ENCODE assay signal across 25 cellular contexts in the genomic region with DNA sequence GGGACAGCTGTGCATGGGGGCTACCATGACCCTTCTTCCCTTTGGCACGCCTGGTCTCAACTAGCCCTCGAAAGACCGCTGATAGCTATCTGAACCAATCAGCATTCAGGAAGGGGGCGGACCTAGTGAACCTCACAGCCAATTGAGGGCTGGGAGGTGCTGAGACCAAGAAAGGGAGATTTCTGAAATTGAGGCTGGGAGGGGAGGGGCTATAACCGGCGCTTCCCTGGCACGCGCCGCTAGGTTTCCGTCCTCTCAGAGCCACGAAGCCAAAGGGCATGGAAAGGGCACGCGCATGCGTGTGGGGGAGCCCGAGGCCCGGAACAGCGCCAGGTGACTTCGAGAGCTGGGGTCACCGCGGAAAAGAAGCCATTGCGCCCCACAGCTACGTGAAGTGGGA. TPM values are rescaled to one million over a fixed set of nuclear protein-coding genes. Genes with fewer than 3 reads are reported as not detected.
"Had no signal": no experiment of that assay in that cellular context is flagged by ENCODE, and none has a peak within 500 bp of the region (broad histone marks: within the 10 kb centered on the region; RNA-seq: fewer than 3 reads in every experiment).

No MANE protein-coding gene starts in this region.

- ATAC-seq: activated CD4-positive, CD25-positive, alpha-beta regulatory T cell treated with anti-CD3 and anti-CD28 coated beads, Interleukin-2, amount 50 U/mL, for 24 hours; body of pancreas; foreskin keratinocyte; left ventricle myocardium superior; stimulated activated naive CD8-positive, alpha-beta T cell treated with anti-CD3 and anti-CD28 coated beads, Interleukin-15, amount 100 ng/mL, for 72 hours had no signal

- H2AFZ ChIP-seq: hepatocyte had no signal

- H3K4me2 ChIP-seq: hepatocyte had no signal

- H3K4me3 ChIP-seq: body of pancreas, cardiac muscle cell, hepatocyte, right lobe of liver, skin epidermis, tibial nerve had no signal

- H3K36me3 Mint-ChIP-seq: activated naive CD4-positive, alpha-beta T cell treated with anti-CD3 and anti-CD28 coated beads, Interleukin-2, amount 50 U/mL, for 24 hours had no signal

- H3K36me3 ChIP-seq: cardiac muscle cell, right lobe of liver, tibial nerve had no signal

- H3K27me3 Mint-ChIP-seq: activated naive CD4-positive, alpha-beta T cell treated with anti-CD3 and anti-CD28 coated beads, Interleukin-2, amount 50 U/mL, for 24 hours had no signal

- H3K4me1 ChIP-seq: right lobe of liver had no signal

- H3K4me3 Mint-ChIP-seq: activated CD4-positive, alpha-beta memory T cell treated with anti-CD3 and anti-CD28 coated beads, Interleukin-2, amount 10 ng/mL, durations not matched to agents 7 days and 5 days; activated CD4-positive, alpha-beta T cell treated with anti-CD3 and anti-CD28 coated beads, Interleukin-2, amount 10 ng/mL, durations not matched to agents 24 days and 14 days; activated naive CD4-positive, alpha-beta T cell treated with anti-CD3 and anti-CD28 coated beads, Interleukin-2, amount 50 U/mL, for 24 hours; nephron progenitor cell; stimulated activated naive CD8-positive, alpha-beta T cell treated with anti-CD3 and anti-CD28 coated beads, Interleukin-15, amount 100 ng/mL, for 72 hours had no signal

- H3K27ac ChIP-seq: body of pancreas, cardiac muscle cell, foreskin keratinocyte, hepatocyte, right lobe of liver, skin epidermis, tibial nerve had no signal

- DNase-seq: activated CD4-positive, alpha-beta memory T cell treated with anti-CD3 and anti-CD28 coated beads, Interleukin-2, amount 10 ng/mL, durations not matched to agents 7 days and 5 days; activated CD4-positive, alpha-beta T cell treated with anti-CD3 and anti-CD28 coated beads, Interleukin-2, amount 10 ng/mL, durations not matched to agents 24 days and 14 days; activated gamma-delta T cell; activated T-cell treated with anti-CD3 and anti-CD28 coated beads for 4 hours; anterior cingulate cortex; body of pancreas; cortex of kidney; effector CD4-positive, alpha-beta T cell; erythroblast; foreskin keratinocyte; left ventricle myocardium superior; mammary epithelial cell; nephron progenitor cell; nucleus accumbens; right lobe of liver; stimulated activated CD4-positive, alpha-beta T cell treated with anti-CD3 and anti-CD28 coated beads, Interleukin-1b, Interleukin-23, amount 100 ng/mL, for 48 hours; stimulated activated naive CD8-positive, alpha-beta T cell treated with anti-CD3 and anti-CD28 coated beads, Interleukin-15, amount 100 ng/mL, for 72 hours had no signal

- H3K27ac Mint-ChIP-seq: activated CD4-positive, alpha-beta memory T cell treated with anti-CD3 and anti-CD28 coated beads, Interleukin-2, amount 10 ng/mL, durations not matched to agents 7 days and 5 days; activated CD4-positive, alpha-beta T cell treated with anti-CD3 and anti-CD28 coated beads, Interleukin-2, amount 10 ng/mL, durations not matched to agents 24 days and 14 days; activated naive CD4-positive, alpha-beta T cell treated with anti-CD3 and anti-CD28 coated beads, Interleukin-2, amount 50 U/mL, for 24 hours; stimulated activated naive CD8-positive, alpha-beta T cell treated with anti-CD3 and anti-CD28 coated beads, Interleukin-15, amount 100 ng/mL, for 72 hours had no signal

- H3K27me3 ChIP-seq: body of pancreas, cardiac muscle cell, hepatocyte, right lobe of liver had no signal

- H3K9me3 Mint-ChIP-seq: activated CD4-positive, alpha-beta memory T cell treated with anti-CD3 and anti-CD28 coated beads, Interleukin-2, amount 10 ng/mL, durations not matched to agents 7 days and 5 days; activated CD4-positive, alpha-beta T cell treated with anti-CD3 and anti-CD28 coated beads, Interleukin-2, amount 10 ng/mL, durations not matched to agents 24 days and 14 days; activated naive CD4-positive, alpha-beta T cell treated with anti-CD3 and anti-CD28 coated beads, Interleukin-2, amount 50 U/mL, for 24 hours; stimulated activated naive CD8-positive, alpha-beta T cell treated with anti-CD3 and anti-CD28 coated beads, Interleukin-15, amount 100 ng/mL, for 72 hours had no signal

- H3K9me3 ChIP-seq: body of pancreas, right lobe of liver, tibial nerve had no signal

RNA-seq across cellular contexts. Expression of gene PRR19, which starts 4.7 kb away (rescaled TPM):
- total RNA-seq: left ventricle myocardium superior, urinary bladder had no signal

RNA-seq across cellular contexts. Expression of gene TMEM145, which starts 6.5 kb away (rescaled TPM):
- total RNA-seq: body of pancreas, foreskin keratinocyte, glomerular endothelial cell, urinary bladder had no signal
- polyA plus RNA-seq: hepatocyte had no signal
